In the genomic region with DNA sequence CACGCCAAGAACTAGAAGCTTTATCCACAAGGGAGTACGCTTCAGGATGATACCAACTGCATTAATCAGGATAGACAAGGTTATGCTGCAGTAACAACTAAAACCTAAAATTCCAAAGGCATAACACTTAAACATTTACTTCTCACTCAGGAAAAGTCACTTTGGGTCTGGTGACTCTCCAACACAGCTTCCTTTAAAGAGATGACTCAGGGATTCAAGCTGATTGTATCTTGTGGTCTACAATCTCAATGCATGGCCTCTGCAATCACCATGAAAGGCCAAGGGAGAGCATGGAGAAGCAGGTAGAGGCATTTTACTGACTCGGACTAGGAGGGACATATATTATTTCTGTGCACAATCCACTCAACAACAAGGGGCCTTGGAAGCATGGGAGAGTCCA, we compare ENCODE assay signal across 15 cellular contexts.
"Had no signal": no experiment of that assay in that cellular context is flagged by ENCODE, and none has a peak within 500 bp of the region (broad histone marks: within the 10 kb centered on the region; RNA-seq: fewer than 3 reads in every experiment).

No MANE protein-coding gene starts in this region.

- DNase-seq: activated CD4-positive, alpha-beta T cell treated with anti-CD3 and anti-CD28 coated beads, Interleukin-2, amount 50 U/mL, for 1 hour; activated CD8-positive, alpha-beta memory T cell treated with anti-CD3 and anti-CD28 coated beads for 24 hours; activated naive CD8-positive, alpha-beta T cell treated with anti-CD3 and anti-CD28 coated beads for 36 hours; amygdala; effector memory CD4-positive, alpha-beta T cell; foreskin melanocyte; immature natural killer cell; nucleus accumbens; right cardiac atrium; small intestine; stimulated activated CD4-positive, alpha-beta T cell treated with anti-CD3 and anti-CD28 coated beads, Interleukin-4, amount 100 ng/mL, for 4 hours; stimulated activated CD8-positive, alpha-beta memory T cell treated with anti-CD3 and anti-CD28 coated beads, Interleukin-4, amount 100 ng/mL, for 48 hours; stimulated activated naive CD4-positive, alpha-beta T cell treated with Interleukin-2 at 50 U/mL for 16 hours; transverse colon had no signal

- H3K9me3 ChIP-seq: transverse colon, vagina had no signal

- H3K4me1 ChIP-seq: vagina had no signal

- H3K4me3 ChIP-seq: transverse colon, vagina had no signal

- H3K27me3 ChIP-seq: transverse colon, vagina had no signal

- H3K27ac ChIP-seq: vagina had no signal

- H3K36me3 ChIP-seq: transverse colon, vagina had no signal
